ENCODE assay signal across 32 cellular contexts in the genomic region with DNA sequence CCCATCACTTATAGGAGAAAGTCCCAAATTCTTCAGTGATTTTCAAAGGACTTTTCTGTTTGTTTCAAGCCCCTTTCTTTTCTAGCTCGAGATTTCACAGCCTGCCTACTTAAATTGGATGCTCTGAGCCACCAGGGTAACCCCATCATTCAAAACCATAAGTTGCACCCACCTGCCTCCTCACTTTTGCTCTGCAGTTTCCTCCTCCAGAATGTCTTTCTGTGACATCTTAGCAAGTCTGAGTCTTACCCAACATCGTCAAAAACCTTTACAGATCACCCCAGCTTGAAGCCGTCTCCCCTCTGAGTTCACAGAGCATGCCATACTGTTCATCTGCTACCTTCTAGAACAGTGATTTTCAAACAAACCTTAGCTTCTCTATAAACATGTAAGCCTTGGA.
"Had no signal": no experiment of that assay in that cellular context is flagged by ENCODE, and none has a peak within 500 bp of the region (broad histone marks: within the 10 kb centered on the region; RNA-seq: fewer than 3 reads in every experiment).

No MANE protein-coding gene starts in this region.

- H3K27ac ChIP-seq: adrenal gland, body of pancreas, brain microvascular endothelial cell, breast epithelium, VCaP had no signal

- H3K4me1 ChIP-seq: adrenal gland, body of pancreas, breast epithelium had no signal

- ATAC-seq: activated CD8-positive, alpha-beta T cell treated with anti-CD3 and anti-CD28 coated beads for 36 hours; activated naive CD4-positive, alpha-beta T cell treated with anti-CD3 and anti-CD28 coated beads, Interleukin-2, amount 50 U/mL, for 72 hours; activated T-cell treated with anti-CD3 and anti-CD28 coated beads, Interleukin-2, amount 50 U/mL, for 4 hours; activated T-cell treated with anti-CD3 and anti-CD28 coated beads, Interleukin-2, amount 50 U/mL, for 72 hours; activated T-helper 17 cell treated with anti-CD3 and anti-CD28 coated beads, Interleukin-2, amount 50 U/mL, for 72 hours; body of pancreas had no signal

- DNase-seq: activated B cell treated with CpG ODN at 0.5 μM for 24 hours; activated CD4-positive, alpha-beta memory T cell treated with anti-CD3 and anti-CD28 coated beads for 36 hours; activated CD4-positive, alpha-beta T cell treated with anti-CD3 and anti-CD28 coated beads for 4 hours; activated CD4-positive, alpha-beta T cell treated with anti-CD3 and anti-CD28 coated beads, Interleukin-2, amount 10 ng/mL, durations not matched to agents 24 days and 14 days; activated CD4-positive, alpha-beta T cell treated with anti-CD3 and anti-CD28 coated beads, Interleukin-2, amount 50 U/mL, for 1 hour; activated CD4-positive, alpha-beta T cell treated with anti-CD3 and anti-CD28 coated beads, Interleukin-2, amount 50 U/mL, for 4 hours; activated CD4-positive, CD25-positive, alpha-beta regulatory T cell treated with anti-CD3 and anti-CD28 coated beads, Interleukin-2, amount 50 U/mL, for 72 hours; activated CD8-positive, alpha-beta memory T cell treated with anti-CD3 and anti-CD28 coated beads, Interleukin-2, amount 50 U/mL, for 4 hours; activated CD8-positive, alpha-beta T cell treated with anti-CD3 and anti-CD28 coated beads for 36 hours; activated effector memory CD4-positive, alpha-beta T cell treated with anti-CD3 and anti-CD28 coated beads, Interleukin-2, amount 50 U/mL, for 16 hours; activated gamma-delta T cell treated with Interleukin-2 at 50 U/mL for 16 hours; activated naive CD4-positive, alpha-beta T cell; activated naive CD4-positive, alpha-beta T cell treated with anti-CD3 and anti-CD28 coated beads for 36 hours; activated naive CD4-positive, alpha-beta T cell treated with anti-CD3 and anti-CD28 coated beads, Interleukin-2, amount 50 U/mL, for 16 hours; activated naive CD8-positive, alpha-beta T cell treated with anti-CD3 and anti-CD28 coated beads for 36 hours; activated T-cell treated with anti-CD3 and anti-CD28 coated beads for 4 hours; activated T-cell treated with anti-CD3 and anti-CD28 coated beads, Interleukin-2, amount 50 U/mL, for 1 hour; activated T-cell treated with anti-CD3 and anti-CD28 coated beads, Interleukin-2, amount 50 U/mL, for 4 hours; activated T-cell treated with anti-CD3 and anti-CD28 coated beads, Interleukin-2, amount 50 U/mL, for 72 hours; adrenal gland; amniotic stem cell; aorta; body of pancreas; brain microvascular endothelial cell; cerebellar nuclear complex; T-helper 1 cell; T-helper 2 cell; T-helper 9 cell had no signal

- H3K27me3 ChIP-seq: adrenal gland, body of pancreas, brain microvascular endothelial cell, breast epithelium had no signal

- H3K9me3 ChIP-seq: adrenal gland, body of pancreas, breast epithelium had no signal

- H3K36me3 ChIP-seq: adrenal gland, brain microvascular endothelial cell, breast epithelium had no signal

- H3K4me3 ChIP-seq: adrenal gland, body of pancreas, breast epithelium had no signal
